In the genomic region with DNA sequence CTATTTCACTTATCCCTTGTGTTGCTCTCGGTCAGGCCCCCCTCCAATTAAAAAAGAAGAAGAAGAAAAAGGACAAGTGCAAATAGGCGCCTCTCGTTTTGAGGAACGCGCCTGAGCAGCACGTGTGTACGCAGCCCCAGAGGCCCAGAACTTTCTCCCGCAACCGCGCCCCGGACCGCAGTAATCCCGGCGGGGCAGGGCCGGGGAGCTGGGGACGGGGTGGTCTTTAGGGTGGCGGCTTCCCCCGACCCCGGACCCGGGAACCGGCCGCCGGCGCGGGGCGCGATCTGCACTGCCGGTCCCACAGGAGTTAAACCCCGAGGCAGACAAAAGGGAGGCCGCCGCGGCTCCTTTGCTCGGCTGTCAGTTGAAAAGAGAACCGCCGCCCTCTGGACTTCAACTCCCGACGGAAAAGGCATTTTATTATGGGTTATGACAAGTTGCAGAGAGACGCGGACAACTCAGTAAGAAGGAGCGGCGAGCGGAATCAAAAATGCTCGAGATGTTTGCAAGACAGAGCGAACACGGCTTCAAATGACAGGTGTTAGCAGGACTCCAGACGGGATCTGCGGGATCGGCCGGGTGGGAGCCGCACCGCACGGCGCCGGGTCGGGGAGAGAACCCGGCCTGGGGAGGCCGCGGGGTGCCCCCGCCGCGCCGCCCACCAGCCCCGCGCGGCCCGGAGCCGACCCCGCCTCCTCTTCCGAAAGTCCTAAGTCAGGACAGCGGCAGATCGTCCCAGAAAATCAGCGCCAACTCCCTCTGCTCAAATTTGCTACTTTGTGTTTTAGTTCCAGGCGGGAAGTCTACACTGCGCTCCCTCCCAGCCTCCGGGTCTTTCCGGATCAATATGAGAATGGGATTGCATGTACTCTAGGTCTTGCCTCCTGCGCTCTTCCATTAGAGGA, we compare ENCODE assay signal across 12 cellular contexts.
DNase-seq lines count a peak whose midpoint lies in the region; ATAC-seq, FAIRE-seq and TF ChIP-seq lines count a peak whose summit lies in the region.
"Had no signal": no experiment of that assay in that cellular context is flagged by ENCODE, and none has a peak within 500 bp of the region (broad histone marks: within the 10 kb centered on the region; RNA-seq: fewer than 3 reads in every experiment).

No MANE protein-coding gene starts in this region.

- H3K27ac Mint-ChIP-seq in neural crest cell (ENCODE audit: unreplicated experiment), result no peak overlapping the region
- H3K27ac Mint-ChIP-seq in activated CD4-positive, alpha-beta memory T cell treated with anti-CD3 and anti-CD28 coated beads for 36 hours, result no peak overlapping the region
- H3K27ac Mint-ChIP-seq: activated CD8-positive, alpha-beta T cell treated with anti-CD3 and anti-CD28 coated beads for 36 hours had no signal

- H3K36me3 ChIP-seq in ACC112 (ENCODE audit: insufficient read depth, low read length) (no peaks in the 10 kb centered on the region), IMR-90 (ENCODE audit: control insufficient read depth, insufficient read depth, low read length) (no peaks in the 10 kb centered on the region), fibroblast of lung (ENCODE audit: control insufficient read depth, insufficient read depth, low read length) (no peaks in the 10 kb centered on the region)

- H3K79me2 ChIP-seq in ACC112 (ENCODE audit: control insufficient read depth, insufficient read depth, low read length, unreplicated experiment) (no peaks in the 10 kb centered on the region), fibroblast of lung (ENCODE audit: control insufficient read depth, insufficient read depth, low read length) (no peaks in the 10 kb centered on the region)

- H2AFZ ChIP-seq in ACC112 (ENCODE audit: low read length, unreplicated experiment) (no peak overlapping the region), IMR-90 (replicated peaks; ENCODE audit: low read length, poor library complexity) (peak overlapping the region; percentile 38), fibroblast of lung (ENCODE audit: low read length) (no peak overlapping the region)

- H4K20me1 ChIP-seq in IMR-90 (ENCODE audit: insufficient read depth, low read length), result no peaks in the 10 kb centered on the region
- H4K20me1 ChIP-seq in fibroblast of lung (ENCODE audit: control insufficient read depth, extremely low read depth, insufficient read depth, low read length), result no peaks in the 10 kb centered on the region

- H3K4ac ChIP-seq in IMR-90 (ENCODE audit: low read depth, low read length), result no peak overlapping the region

- dilution Hi-C loops in IMR-90 (cut with HindIII; ENCODE audit: low sequenced_read_pairs, unreplicated experiment), result no loop called here

- no peak overlapping the region for H3K23ac ChIP-seq in IMR-90 (ENCODE audit: low read depth, low read length)

- POLR2A ChIA-PET in IMR-90 (lab: Charles Lee; ENCODE audit: unreplicated experiment), result no interaction called here
- POLR2A ChIA-PET in activated CD4-positive, alpha-beta memory T cell treated with anti-CD3 and anti-CD28 coated beads for 36 hours (lab: Charles Lee), result no interaction called here

- H2BK5ac ChIP-seq in IMR-90 (ENCODE audit: low read depth, low read length, poor library complexity, severe bottlenecking), result no peak overlapping the region

- no peak overlapping the region for H4K8ac ChIP-seq in IMR-90 (ENCODE audit: low read depth in 2 of 2, low read length in 2 of 2)

- 1% methylated on average over 41 of the region's 77 CpGs; no CpG with 5 or more reads in 1 of the 2 experiments for WGBS in IMR-90 (ENCODE audit: extremely low coverage in 2 of 2, insufficient read length in 1 of 2), 2 experiments

- CTCF ChIA-PET in IMR-90 (lab: Yijun Ruan, JAX), result interaction anchor here (1.2 kb wide), 1 partner anchor 9 kb away, joined by 3 read pairs; no protein-coding TSS in a partner anchor
- CTCF ChIA-PET in activated CD4-positive, alpha-beta memory T cell treated with anti-CD3 and anti-CD28 coated beads for 36 hours (lab: Charles Lee), result no interaction called here

- peak; percentile 5 for DNase-seq in IMR-90
- no peak for DNase-seq in fibroblast of lung (ENCODE audit: low read depth in 2 of 2)
- no peak for DNase-seq in neural crest cell (ENCODE audit: low read depth, low spot score)
- DNase-seq in RCC 7860 (ENCODE audit: low spot score), result no peak
- DNase-seq in HCEC 1CT, result no peak
- DNase-seq in activated CD4-positive, alpha-beta memory T cell treated with anti-CD3 and anti-CD28 coated beads for 36 hours, result no peak
- DNase-seq: activated CD8-positive, alpha-beta T cell treated with anti-CD3 and anti-CD28 coated beads for 36 hours; MV-4-11; stimulated activated CD4-positive, alpha-beta T cell treated with anti-CD3 and anti-CD28 coated beads, Interleukin-4, amount 100 ng/mL, for 4 hours had no signal

- peaks cover 95% of the 10 kb centered on the region for H3K27me3 Mint-ChIP-seq in neural crest cell (ENCODE audit: low read depth)
- H3K27me3 Mint-ChIP-seq in activated CD4-positive, alpha-beta memory T cell treated with anti-CD3 and anti-CD28 coated beads for 36 hours, result peaks cover 63% of the 10 kb centered on the region

- H3K4me3 ChIP-seq in ACC112 (ENCODE audit: low read depth, low read length) (peak overlapping the region; percentile 48), IMR-90 (ENCODE audit: insufficient read depth, low read depth, low read length) (peak overlapping the region; percentile 10; the same call in 1 of the 2 replicates), fibroblast of lung (replicated peaks in 1 of 4; ENCODE audit: control extremely low read depth in 1 of 4, insufficient read depth in 1 of 4, low read depth in 3 of 4, low read length in 4 of 4) (peak overlapping the region; percentile 6 to 43 (median 31))

- no peak overlapping the region for H2BK120ac ChIP-seq in IMR-90 (ENCODE audit: low read depth, low read length)

- H3K18ac ChIP-seq in IMR-90 (ENCODE audit: low read depth, low read length), result no peak overlapping the region

- no peaks in the 10 kb centered on the region for H3K79me1 ChIP-seq in IMR-90 (ENCODE audit: low read depth in 1 of 2, low read length in 2 of 2)

- H3K56ac ChIP-seq in IMR-90 (ENCODE audit: extremely low read depth, insufficient read depth, low read length), result no peak overlapping the region

- H3K14ac ChIP-seq in IMR-90 (replicated peaks; ENCODE audit: low read depth, low read length), result no peak overlapping the region

- FAIRE-seq in RCC 7860 (lab: Jason Lieb, UNC), result no peak

- no peaks in the 10 kb centered on the region for H3K9me3 Mint-ChIP-seq in neural crest cell
- no peaks in the 10 kb centered on the region for H3K9me3 Mint-ChIP-seq in activated CD4-positive, alpha-beta memory T cell treated with anti-CD3 and anti-CD28 coated beads for 36 hours
- H3K9me3 Mint-ChIP-seq: activated CD8-positive, alpha-beta T cell treated with anti-CD3 and anti-CD28 coated beads for 36 hours had no signal

- intact Hi-C loops in IMR-90 (cut with micrococcal nuclease), result no loop called here
- intact Hi-C loops in activated CD4-positive, alpha-beta memory T cell treated with anti-CD3 and anti-CD28 coated beads for 36 hours (cut with micrococcal nuclease), result loop anchor here (5.0 kb wide), 1 partner anchor 77 kb away; a partner anchor contains a TSS

- H3K4me1 ChIP-seq in ACC112 (ENCODE audit: control insufficient read depth, insufficient read depth, low read length, unreplicated experiment), result no peaks in the 10 kb centered on the region
- H3K4me1 ChIP-seq in IMR-90 (ENCODE audit: control insufficient read depth, insufficient read depth, low read length), result peaks cover 2% of the 10 kb centered on the region; the same call in 1 of the 2 replicates
- no peaks in the 10 kb centered on the region for H3K4me1 ChIP-seq in fibroblast of lung (ENCODE audit: control insufficient read depth, extremely low read depth, insufficient read depth, low read length)

- no peak overlapping the region for H2AK5ac ChIP-seq in IMR-90 (ENCODE audit: low read depth, low read length)

- H3K4me2 ChIP-seq in IMR-90 (ENCODE audit: low read depth, low read length) (peak overlapping the region; percentile 64; the same call in 1 of the 2 replicates), fibroblast of lung (ENCODE audit: extremely low read depth, insufficient read depth, low read length) (peak overlapping the region; percentile 54)

- H3K27ac ChIP-seq in ACC112 (ENCODE audit: low read depth, low read length) (no peak overlapping the region), IMR-90 (ENCODE audit: insufficient read depth, low read length) (no peak overlapping the region), fibroblast of lung (ENCODE audit: insufficient read depth, low read length) (no peak overlapping the region)
- H3K27ac ChIP-seq: C4-2B had no signal

- peaks cover 13% of the 10 kb centered on the region for H3K9me3 ChIP-seq in IMR-90 (ENCODE audit: control insufficient read depth, insufficient read depth, low read length)
- H3K9me3 ChIP-seq in fibroblast of lung (ENCODE audit: control insufficient read depth, insufficient read depth, low read depth, low read length), result no peaks in the 10 kb centered on the region

- H3K36me3 Mint-ChIP-seq in neural crest cell (ENCODE audit: low read depth), result no peaks in the 10 kb centered on the region
- no peaks in the 10 kb centered on the region for H3K36me3 Mint-ChIP-seq in activated CD4-positive, alpha-beta memory T cell treated with anti-CD3 and anti-CD28 coated beads for 36 hours

- no peak for TF ChIP-seq CTCF in IMR-90 (conservative IDR thresholded peaks at IDR 0.05; ENCODE audit: low read depth, low read length)
- TF ChIP-seq CTCF in fibroblast of lung (conservative IDR thresholded peaks at IDR 0.05 in 1 of 2, IDR thresholded peaks at IDR 0.05 in 1 of 2; ENCODE audit: low read depth in 1 of 2, low read length in 2 of 2), result no peak
- TF ChIP-seq CTCF in neural crest cell (conservative IDR thresholded peaks at IDR 0.05), result no peak

- H4K91ac ChIP-seq in IMR-90 (ENCODE audit: insufficient read depth, low read depth, low read length), result no peak overlapping the region

- ATAC-seq in IMR-90 (ENCODE audit: low read depth) (peak; percentile 49), HG02973 (IDR thresholded peaks at IDR 0.05; ENCODE audit: unreplicated experiment) (no peak)
- ATAC-seq: activated CD8-positive, alpha-beta T cell treated with anti-CD3 and anti-CD28 coated beads for 36 hours had no signal

- peaks cover 60% of the 10 kb centered on the region for H3K4me1 Mint-ChIP-seq in neural crest cell
- H3K4me1 Mint-ChIP-seq in activated CD4-positive, alpha-beta memory T cell treated with anti-CD3 and anti-CD28 coated beads for 36 hours (ENCODE audit: low read depth), result peaks cover 2% of the 10 kb centered on the region

- H3K27me3 ChIP-seq in ACC112 (ENCODE audit: insufficient read depth, low read length) (peaks cover 76% of the 10 kb centered on the region), IMR-90 (ENCODE audit: control insufficient read depth, insufficient read depth, low read length) (peaks cover 79% of the 10 kb centered on the region), fibroblast of lung (ENCODE audit: control insufficient read depth, insufficient read depth, low read length) (peaks cover 43% of the 10 kb centered on the region)

- no peak overlapping the region for H3K9ac ChIP-seq in IMR-90 (ENCODE audit: low read depth, low read length)
- no peak overlapping the region for H3K9ac ChIP-seq in fibroblast of lung (ENCODE audit: insufficient read depth, low read length)

- H4K5ac ChIP-seq in IMR-90 (ENCODE audit: low read depth, low read length), result no peak overlapping the region

- H2BK15ac ChIP-seq in IMR-90 (ENCODE audit: low read depth, low read length), result no peak overlapping the region

- BruUV-seq in IMR-90 (replicated peaks; lab: Mats Ljungman, UMichigan), result no TSS peak

- no peak overlapping the region for H2AK9ac ChIP-seq in IMR-90 (replicated peaks; ENCODE audit: low read depth, low read length, poor library complexity)

- in situ Hi-C loops in IMR-90 (cut with MboI; ENCODE audit: low sequenced_read_pairs), result no loop called here

- no peak overlapping the region for H2BK20ac ChIP-seq in IMR-90 (ENCODE audit: low read depth, low read length)

- H3K9me1 ChIP-seq in IMR-90 (ENCODE audit: insufficient read depth, low read length), result no peaks in the 10 kb centered on the region

- no peak for TF ChIP-seq POLR2A in IMR-90 (IDR thresholded peaks at IDR 0.05; ENCODE audit: low read depth, low read length)

- peak overlapping the region; percentile 78 for H3K4me3 Mint-ChIP-seq in neural crest cell
- H3K4me3 Mint-ChIP-seq in activated CD4-positive, alpha-beta memory T cell treated with anti-CD3 and anti-CD28 coated beads for 36 hours, result no peak overlapping the region
- H3K4me3 Mint-ChIP-seq: activated CD8-positive, alpha-beta T cell treated with anti-CD3 and anti-CD28 coated beads for 36 hours had no signal

- no peak for TF ChIP-seq RAD21 in IMR-90 (IDR thresholded peaks at IDR 0.05; ENCODE audit: low read length)
